23 cellular contexts compared by ENCODE assay signal in genomic region chr2:15352363-15352762, GRCh38.
A peak's percentile ranks its signal among the peaks of the same experiment; 100 is the strongest.
DNase-seq lines count a peak whose midpoint lies in the region; ATAC-seq, FAIRE-seq and TF ChIP-seq lines count a peak whose summit lies in the region.
"Had no signal": no experiment of that assay in that cellular context is flagged by ENCODE, and none has a peak within 500 bp of the region (broad histone marks: within the 10 kb centered on the region; RNA-seq: fewer than 3 reads in every experiment).

No MANE protein-coding gene starts in this region.

- POLR2A ChIA-PET in HepG2 (lab: Yijun Ruan, JAX): no interaction called here

- no peak overlapping the region for H3K9ac ChIP-seq in HepG2 (ENCODE audit: insufficient read depth, low read depth, low read length)
- H3K9ac ChIP-seq: BLaER1 treated with 17β-estradiol and CSF1 and Interleukin-3, amounts not matched to agents 10 nM and 100 nM; GM23248 had no signal

- H3K36me3 ChIP-seq in HepG2 (replicated peaks in 1 of 2; ENCODE audit: control insufficient read depth in 1 of 2, insufficient read depth in 2 of 2, low read length in 2 of 2) (peaks cover 12 to 46% of the 10 kb centered on the region in 2 experiments), right lobe of liver (peaks cover 0 to 3% (median 1%) of the 10 kb centered on the region in 4 donors)

- H3K4me1 ChIP-seq in HepG2 (ENCODE audit: insufficient read depth, low read length) (no peaks in the 10 kb centered on the region), right lobe of liver (no peaks in the 10 kb centered on the region)

- H3K4me3 ChIP-seq in HepG2 (replicated peaks in 1 of 3; ENCODE audit: insufficient read depth in 1 of 3, low read depth in 2 of 3, low read length in 3 of 3) (no peak overlapping the region), right lobe of liver (no peak overlapping the region)
- H3K4me3 ChIP-seq: BLaER1 treated with 17β-estradiol and CSF1 and Interleukin-3, amounts not matched to agents 10 nM and 100 nM; GM12878; GM23248 had no signal

- intact Hi-C loops in HepG2 (cut with micrococcal nuclease; ENCODE audit: unreplicated experiment): no loop called here
- intact Hi-C loops in right lobe of liver (cut with DNase I): no loop called here

- no peak overlapping the region for H3K4me2 ChIP-seq in HepG2 (ENCODE audit: low read depth, low read length)
- H3K4me2 ChIP-seq: BLaER1 treated with 17β-estradiol and CSF1 and Interleukin-3, amounts not matched to agents 10 nM and 100 nM had no signal

- H3K9me3 ChIP-seq in HepG2 (ENCODE audit: low read length) (no peaks in the 10 kb centered on the region), right lobe of liver (no peaks in the 10 kb centered on the region)
- H3K9me3 ChIP-seq: BE2C; BLaER1 treated with 17β-estradiol and CSF1 and Interleukin-3, amounts not matched to agents 10 nM and 100 nM had no signal

- in situ Hi-C loops in HepG2 (cut with HindIII; ENCODE audit: extremely low pct_ligation_motif_present, low pct_unique_long_range_greater_than_20kb): no loop called here

- H3K79me2 ChIP-seq in HepG2 (ENCODE audit: insufficient read depth, low read length): no peaks in the 10 kb centered on the region

- FAIRE-seq in HepG2 (lab: Jason Lieb, UNC): no peak
- FAIRE-seq in urothelium cell line (lab: Jason Lieb, UNC): peak; percentile 48
- FAIRE-seq: A204.1, D721Med, GM12878, GM19239, H1 had no signal

- no peaks in the 10 kb centered on the region for H3K27me3 ChIP-seq in HepG2 (ENCODE audit: control insufficient read depth in 1 of 2, insufficient read depth in 2 of 2, low read length in 2 of 2)
- H3K27me3 ChIP-seq in right lobe of liver: no peaks in the 10 kb centered on the region
- H3K27me3 ChIP-seq: BE2C; BLaER1 treated with 17β-estradiol and CSF1 and Interleukin-3, amounts not matched to agents 10 nM and 100 nM had no signal

- 98% methylated on average over 11 of the region's 11 CpGs for WGBS in HepG2 (ENCODE audit: low lambda C conversion rate)
- WGBS in right lobe of liver (ENCODE audit: insufficient coverage, low coverage, low lambda C conversion rate, missing lambda C conversion rate): 71% methylated on average over 4 of the region's 11 CpGs

- H3K27ac ChIP-seq in HepG2 (ENCODE audit: extremely low read length, insufficient read depth, low read length) (no peak overlapping the region), right lobe of liver (no peak overlapping the region)
- H3K27ac ChIP-seq: 22Rv1; BLaER1 treated with 17β-estradiol and CSF1 and Interleukin-3, amounts not matched to agents 10 nM and 100 nM; GM23248 had no signal

- TF ChIP-seq EP300 in HepG2 (IDR thresholded peaks at IDR 0.05; ENCODE audit: low read depth in 2 of 2, low read length in 2 of 2): no peak
- no peak for TF ChIP-seq EP300 in HepG2 (CRISPR knock-in tag; IDR thresholded peaks at IDR 0.05; ENCODE audit: borderline replicate concordance)

- CTCF ChIA-PET in HepG2 (lab: Yijun Ruan, JAX; ENCODE audit: low intra/inter-chr PET ratio, low total read pairs): no interaction called here

- peak; percentile 15 for DNase-seq in NCI-H82 (lab: John Stamatoyannopoulos, UW)
- no peak for DNase-seq in NCI-H82 treated with DMSO at 0.1 percent for 48 hours (lab: John Stamatoyannopoulos, UW; ENCODE audit: unreplicated experiment)
- DNase-seq in HepG2 (ENCODE audit: low spot score): no peak
- DNase-seq in right lobe of liver: no peak
- DNase-seq in urothelium cell line (ENCODE audit: low spot score): no peak
- DNase-seq in AML-193 (lab: John Stamatoyannopoulos, UW): no peak
- DNase-seq: BE2C; CD4-positive, alpha-beta T cell; CD8-positive, alpha-beta memory T cell; DMS 273 treated with DMSO at 0.1 percent for 48 hours; DMS79; EL; GDM1; GM23248; H7 had no signal

- TF ChIP-seq POLR2A in HepG2 (IDR thresholded peaks at IDR 0.05; ENCODE audit: insufficient read depth in 1 of 2, low read depth in 2 of 2, low read length in 2 of 2) (no peak), right lobe of liver (IDR thresholded peaks at IDR 0.05) (no peak)

- ATAC-seq in HepG2 (no peak), right lobe of liver (no peak)
- ATAC-seq: GM12878, HCT116 had no signal

- no peak overlapping the region for H2AFZ ChIP-seq in HepG2 (ENCODE audit: low read length)
- H2AFZ ChIP-seq: GM23248 had no signal

- TF ChIP-seq CTCF in HepG2 (CRISPR knock-in tag; IDR thresholded peaks at IDR 0.05) (no peak), right lobe of liver (IDR thresholded peaks at IDR 0.05) (no peak)

- no peak for TF ChIP-seq RAD21 in HepG2 (CRISPR knock-in tag; IDR thresholded peaks at IDR 0.05)

- H4K20me1 ChIP-seq in HepG2 (ENCODE audit: insufficient read depth, low read length): no peaks in the 10 kb centered on the region
- H4K20me1 ChIP-seq: BLaER1 treated with 17β-estradiol and CSF1 and Interleukin-3, amounts not matched to agents 10 nM and 100 nM had no signal

- no TSS peak for BruUV-seq in HepG2 (replicated peaks; lab: Mats Ljungman, UMichigan)

TF ChIP-seq in HepG2, 621 proteins besides CTCF, POLR2A, EP300 and RAD21:
- TF ChIP-seq ZSCAN5A (CRISPR knock-in tag; IDR thresholded peaks at IDR 0.05; ENCODE audit: borderline replicate concordance) (no peak), LCORL (IDR thresholded peaks at IDR 0.05) (peak; percentile 90), LCORL (CRISPR knock-in tag; IDR thresholded peaks at IDR 0.05) (no peak)
